In the genomic region with DNA sequence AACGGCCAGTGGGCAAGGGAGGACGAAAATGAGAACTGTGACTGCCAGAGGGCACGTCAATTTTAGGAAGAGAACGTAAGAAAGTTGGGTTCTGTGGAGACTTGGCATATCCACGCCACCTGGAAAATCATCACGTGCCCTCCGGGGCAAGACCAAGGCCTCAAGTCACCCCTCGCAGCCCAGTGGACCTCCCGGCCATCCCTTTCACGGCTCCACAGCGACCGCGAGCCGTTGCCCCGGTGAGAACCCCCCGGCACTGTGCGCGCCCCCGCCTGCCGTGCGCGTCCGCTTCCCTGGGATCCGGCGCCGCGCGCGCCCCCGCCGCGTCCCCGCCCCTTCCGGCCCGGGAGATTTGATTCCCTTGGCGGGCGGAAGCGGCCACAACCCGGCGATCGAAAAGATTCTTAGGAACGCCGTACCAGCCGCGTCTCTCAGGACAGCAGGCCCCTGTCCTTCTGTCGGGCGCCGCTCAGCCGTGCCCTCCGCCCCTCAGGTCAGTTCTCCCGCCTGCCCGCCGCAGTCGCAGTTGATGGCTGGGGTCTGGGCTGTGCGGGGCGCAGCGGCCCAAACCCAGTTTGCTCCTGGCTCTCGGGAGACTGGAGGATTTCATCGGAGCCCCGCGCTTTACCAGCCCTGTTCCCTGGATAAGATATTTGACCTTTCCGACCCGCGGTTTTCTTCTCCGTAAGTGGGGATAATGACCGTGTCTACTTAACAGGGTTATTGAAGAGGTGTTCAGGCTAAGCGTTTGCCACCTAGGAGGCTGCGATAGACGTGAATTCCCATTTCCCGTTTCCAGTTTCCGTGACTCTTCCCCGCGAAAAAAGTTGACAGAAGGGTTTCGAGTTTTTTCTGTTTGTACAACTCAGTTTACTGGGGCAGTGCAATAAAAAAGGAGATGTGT, we compare ENCODE assay signal across 8 cellular contexts. TPM values are rescaled to one million over a fixed set of nuclear protein-coding genes. Genes with fewer than 3 reads are reported as not detected.
A peak's percentile ranks its signal among the peaks of the same experiment; 100 is the strongest.
DNase-seq lines count a peak whose midpoint lies in the region; ATAC-seq and TF ChIP-seq lines count a peak whose summit lies in the region.

A gene (plus strand): TSS at position 381 of the 904 bp plus-strand sequence. CDS start 8,787 bp downstream, outside the sequence.

- H2AFZ ChIP-seq in neuron (ENCODE audit: low read depth, low read length) = peak within 1 kb of the TSS; percentile 98

- H3K36me3 ChIP-seq in neuron (ENCODE audit: insufficient read depth, low read length) (no peaks in the 10 kb centered on the region), stomach smooth muscle (ENCODE audit: control insufficient read depth in 2 of 2, insufficient read depth in 2 of 2, low read length in 2 of 2) (no peaks in the 10 kb centered on the region)

- H3K4me3 ChIP-seq in LNCaP clone FGC (ENCODE audit: low read depth, low read length) = peak within 1 kb of the TSS; percentile 66
- H3K4me3 ChIP-seq in neuron (ENCODE audit: low read length) = peak within 1 kb of the TSS; percentile 99
- H3K4me3 ChIP-seq in stomach smooth muscle (ENCODE audit: low read length in 2 of 2) = peak within 1 kb of the TSS; percentile 88 to 98

- peak; percentile 60 for ATAC-seq in GM21619 (IDR thresholded peaks at IDR 0.05; ENCODE audit: unreplicated experiment)

- TF ChIP-seq CTCF in LNCaP clone FGC (IDR thresholded peaks at IDR 0.05; ENCODE audit: control insufficient read depth, extremely low read depth, insufficient read depth) = no peak

- H3K27me3 ChIP-seq in neuron (ENCODE audit: insufficient read depth, low read length) (no peaks in the 10 kb centered on the region), stomach smooth muscle (ENCODE audit: control insufficient read depth in 1 of 2, insufficient read depth in 2 of 2, low read length in 2 of 2) (no peaks in the 10 kb centered on the region)

- H3K9ac ChIP-seq in stomach smooth muscle (ENCODE audit: low read length in 2 of 2) = peak within 1 kb of the TSS; percentile 90 to 92

- H3K4me1 ChIP-seq in neuron (ENCODE audit: insufficient read depth, low read length) = peaks cover 7% of the 10 kb centered on the region
- H3K4me1 ChIP-seq in stomach smooth muscle (ENCODE audit: control insufficient read depth, insufficient read depth, low read length) = peaks cover 12% of the 10 kb centered on the region

- in situ Hi-C loops in SK-MEL-5 (cut with HindIII; ENCODE audit: low pct_unique_long_range_greater_than_20kb, low sequenced_read_pairs) = no loop called here

- DNase-seq in DMS53 (lab: John Stamatoyannopoulos, UW) (peak; percentile 86), LNCaP clone FGC (ENCODE audit: low read depth) (peak; percentile 21), SK-MEL-5 (ENCODE audit: low read depth, low spot score) (peak; percentile 77), foreskin melanocyte (peak; percentile 76)
- DNase-seq in activated gamma-delta T cell treated with anti-CD3 and anti-CD28 coated beads, Interleukin-2, amount 50 U/mL, for 16 hours (ENCODE audit: low read depth) = peak; percentile 74

- H3K9me3 ChIP-seq in neuron (ENCODE audit: low read length) (no peaks in the 10 kb centered on the region), stomach smooth muscle (ENCODE audit: control insufficient read depth in 2 of 2, low read length in 2 of 2) (no peaks in the 10 kb centered on the region)

- H3K27ac ChIP-seq in stomach smooth muscle (ENCODE audit: low read length) = no peak within 1 kb of the TSS

RNA-seq across cellular contexts. Expression of the gene that starts here (rescaled TPM):
- 25.7 and 27.0 TPM in 2 replicates for total RNA-seq in SK-MEL-5 (2014; rRNA removed; shearing (Covaris generic))
- polyA plus RNA-seq in SK-MEL-5 (2015; cell fraction: cytosol; rRNA removed) = 16.9 and 24.0 TPM in 2 replicates
- polyA plus RNA-seq in SK-MEL-5 (2015; cell fraction: nucleus; rRNA removed) = 21.6 and 27.0 TPM in 2 replicates

Comparison
In these comparisons a context has a peak if more than half of its experiments do, and no peak if none do; other contexts are left out.
1. DNase-seq: peak in every context shown above with its lines; median percentile 86 in DMS53; 77 in SK-MEL-5; 76 in foreskin melanocyte; 74 in activated gamma-delta T cell treated with anti-CD3 and anti-CD28 coated beads, Interleukin-2, amount 50 U/mL, for 16 hours; 21 in LNCaP clone FGC.